ENCODE assay signal across 13 cellular contexts in the genomic region with DNA sequence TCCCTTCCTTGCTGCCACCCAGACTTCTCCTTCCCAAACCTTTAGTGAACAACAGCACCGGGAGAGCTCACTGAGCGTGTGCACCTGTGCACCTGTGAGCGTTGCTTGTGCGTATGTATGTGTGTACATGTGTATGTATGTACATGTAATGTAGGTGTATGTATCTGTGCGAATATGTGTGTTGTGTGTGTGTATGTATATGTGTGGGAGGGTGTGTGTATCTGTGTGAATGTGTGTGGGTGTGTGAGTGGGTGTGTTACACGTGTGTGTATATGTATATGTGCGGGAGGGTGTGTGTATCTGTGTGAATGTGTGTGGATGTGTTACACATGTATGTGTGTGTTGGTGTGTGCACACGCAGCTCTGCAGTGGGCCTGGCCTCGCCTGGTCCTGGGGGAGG.
"Had no signal": no experiment of that assay in that cellular context is flagged by ENCODE, and none has a peak within 500 bp of the region (broad histone marks: within the 10 kb centered on the region; RNA-seq: fewer than 3 reads in every experiment).

No MANE protein-coding gene starts in this region.

- H3K27me3 Mint-ChIP-seq: activated T-helper 17 cell treated with anti-CD3 and anti-CD28 coated beads, Interleukin-2, amount 50 U/mL, for 72 hours had no signal

- H3K4me2 ChIP-seq: hepatocyte had no signal

- H3K4me1 ChIP-seq: upper lobe of right lung had no signal

- H3K9me3 ChIP-seq: neutrophil, upper lobe of right lung had no signal

- DNase-seq: activated CD4-positive, alpha-beta T cell treated with anti-CD3 and anti-CD28 coated beads for 4 hours; activated naive CD4-positive, alpha-beta T cell treated with anti-CD3 and anti-CD28 coated beads for 36 hours; left ventricle myocardium superior; posterior cingulate gyrus; T1000; upper lobe of right lung had no signal

- H3K27me3 ChIP-seq: hepatocyte, neutrophil, upper lobe of right lung had no signal

- H3K27ac Mint-ChIP-seq: activated naive CD4-positive, alpha-beta T cell treated with anti-CD3 and anti-CD28 coated beads for 36 hours; activated T-helper 17 cell treated with anti-CD3 and anti-CD28 coated beads, Interleukin-2, amount 50 U/mL, for 72 hours; stimulated activated effector memory CD8-positive, alpha-beta T cell treated with anti-CD3 and anti-CD28 coated beads, Interleukin-12 subunit alpha, Interleukin-12 subunit beta, amount 100 ng/mL, for 72 hours had no signal

- H3K4me3 ChIP-seq: hepatocyte, upper lobe of right lung had no signal

- H2AFZ ChIP-seq: hepatocyte had no signal

- FAIRE-seq: astrocyte, colon had no signal

- H3K36me3 ChIP-seq: neutrophil, upper lobe of right lung had no signal

- H3K27ac ChIP-seq: hepatocyte, neutrophil, upper lobe of right lung, VCaP had no signal

- ATAC-seq: activated T-helper 17 cell treated with anti-CD3 and anti-CD28 coated beads, Interleukin-2, amount 50 U/mL, for 72 hours; left ventricle myocardium superior; stimulated activated effector memory CD8-positive, alpha-beta T cell treated with anti-CD3 and anti-CD28 coated beads, Interleukin-12 subunit alpha, Interleukin-12 subunit beta, amount 100 ng/mL, for 72 hours had no signal

- H3K9me3 Mint-ChIP-seq: activated naive CD4-positive, alpha-beta T cell treated with anti-CD3 and anti-CD28 coated beads for 36 hours; activated T-helper 17 cell treated with anti-CD3 and anti-CD28 coated beads, Interleukin-2, amount 50 U/mL, for 72 hours; stimulated activated effector memory CD8-positive, alpha-beta T cell treated with anti-CD3 and anti-CD28 coated beads, Interleukin-12 subunit alpha, Interleukin-12 subunit beta, amount 100 ng/mL, for 72 hours had no signal

- H3K4me3 Mint-ChIP-seq: activated naive CD4-positive, alpha-beta T cell treated with anti-CD3 and anti-CD28 coated beads for 36 hours; activated T-helper 17 cell treated with anti-CD3 and anti-CD28 coated beads, Interleukin-2, amount 50 U/mL, for 72 hours; stimulated activated effector memory CD8-positive, alpha-beta T cell treated with anti-CD3 and anti-CD28 coated beads, Interleukin-12 subunit alpha, Interleukin-12 subunit beta, amount 100 ng/mL, for 72 hours had no signal
